In the genomic region with DNA sequence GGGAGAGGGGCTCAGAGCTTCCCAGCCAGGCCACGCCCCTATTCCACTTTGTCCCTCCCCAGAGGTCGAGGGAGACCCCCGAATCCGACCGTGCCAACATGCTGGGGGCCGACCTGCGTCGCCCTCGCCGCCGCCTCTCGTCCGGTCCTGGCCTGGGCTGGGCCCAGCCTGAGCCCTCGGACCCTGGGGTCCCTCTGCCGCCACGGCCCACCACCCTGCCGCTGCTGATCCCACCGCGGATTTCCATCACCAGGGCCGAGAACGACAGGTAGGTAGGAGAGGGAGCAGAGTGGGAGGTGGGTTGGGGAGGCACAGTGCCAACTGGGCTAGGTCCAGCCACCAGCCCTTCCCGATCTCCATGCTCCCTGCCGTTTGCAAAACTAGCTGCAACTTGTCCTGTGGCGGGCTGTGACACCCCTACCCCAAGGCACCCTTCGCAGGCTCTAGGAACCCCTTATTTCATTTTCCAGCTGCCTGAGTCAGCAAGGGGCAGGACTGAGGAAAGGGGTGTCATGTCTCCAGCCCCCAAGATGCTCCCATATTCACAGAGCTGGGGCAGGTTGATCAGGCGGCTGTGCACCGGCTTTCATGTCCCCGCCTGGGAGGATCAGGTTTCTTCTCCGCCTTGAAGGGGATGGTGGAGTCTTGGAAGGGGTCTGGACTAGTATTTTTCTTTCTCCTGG, we compare ENCODE assay signal across 8 cellular contexts. TPM values are rescaled to one million over a fixed set of nuclear protein-coding genes. Genes with fewer than 3 reads are reported as not detected.
DNase-seq lines count a peak whose midpoint lies in the region; ATAC-seq and TF ChIP-seq lines count a peak whose summit lies in the region.

No MANE protein-coding gene starts in this region.

- peaks cover 17% of the 10 kb centered on the region for H3K9me3 Mint-ChIP-seq in glutamatergic neuron (ENCODE audit: unreplicated experiment)

- no peak for TF ChIP-seq CTCF in RWPE1 (conservative IDR thresholded peaks at IDR 0.05; ENCODE audit: low read depth)
- no peak for TF ChIP-seq CTCF in glutamatergic neuron (IDR thresholded peaks at IDR 0.05; ENCODE audit: partially characterized antibody, unreplicated experiment)

- peak overlapping the region; percentile 8; the same call in 1 of the 2 replicates for H3K27ac ChIP-seq in RWPE1

- no peaks in the 10 kb centered on the region for H3K36me3 Mint-ChIP-seq in glutamatergic neuron (ENCODE audit: unreplicated experiment)

- peak overlapping the region; percentile 86 for H3K4me3 Mint-ChIP-seq in glutamatergic neuron (ENCODE audit: unreplicated experiment)

- peaks cover 25% of the 10 kb centered on the region for H3K4me1 Mint-ChIP-seq in glutamatergic neuron (ENCODE audit: low read depth, unreplicated experiment)

- intact Hi-C loops in Right ventricle myocardium inferior (cut with DNase I) (no loop called here), cardiac septum (cut with DNase I) (no loop called here)

- DNase-seq in Right ventricle myocardium inferior (ENCODE audit: missing footprints) (peak; percentile 16), cardiac septum (ENCODE audit: low spot score) (no peak), RWPE1 (ENCODE audit: low spot score) (no peak), glutamatergic neuron (peak; percentile 59), activated gamma-delta T cell treated with Interleukin-2 at 50 U/mL for 16 hours (no peak), hepatic stellate cell (ENCODE audit: low spot score) (no peak), ureter (ENCODE audit: low spot score) (no peak)

- POLR2A ChIA-PET in RWPE1 (lab: Yijun Ruan, JAX; ENCODE audit: low non-redundant PET), result no interaction called here

- CTCF ChIA-PET in RWPE1 (lab: Yijun Ruan, JAX), result interaction anchor here (0.6 to 3.3 kb wide), 17 partner anchors 8 to 495 kb away, joined by 3 to 32 read pairs (median 4); a partner anchor contains a TSS

- ATAC-seq in Right ventricle myocardium inferior (no peak), GM18909 (IDR thresholded peaks at IDR 0.05; ENCODE audit: poor library complexity, unreplicated experiment) (no peak)

- H3K27ac Mint-ChIP-seq in glutamatergic neuron (ENCODE audit: unreplicated experiment), result peak overlapping the region; percentile 69

- peaks cover 26% of the 10 kb centered on the region for H3K27me3 Mint-ChIP-seq in glutamatergic neuron (ENCODE audit: unreplicated experiment)

RNA-seq across cellular contexts. Expression of a gene that starts 2.6 kb away (rescaled TPM):
- total RNA-seq in Right ventricle myocardium inferior (37.0 TPM), cardiac septum (8.2 TPM), glutamatergic neuron (ENCODE audit: unreplicated experiment) (5.7 TPM), ureter (9.4 TPM)

RNA-seq across cellular contexts. Expression of a gene that starts 14.4 kb away (rescaled TPM):
- total RNA-seq in Right ventricle myocardium inferior, result 155 TPM
- total RNA-seq in cardiac septum, result 140 TPM
- 128 TPM for total RNA-seq in glutamatergic neuron (ENCODE audit: unreplicated experiment)
- 192 TPM for total RNA-seq in ureter

RNA-seq across cellular contexts. Expression of a gene that starts 37.4 kb away (rescaled TPM):
- total RNA-seq in Right ventricle myocardium inferior (67.1 TPM), cardiac septum (66.2 TPM), glutamatergic neuron (ENCODE audit: unreplicated experiment) (90.4 TPM), ureter (142 TPM)

Comparison
In these comparisons a context has a peak if more than half of its experiments do, and no peak if none do; other contexts are left out.
1. DNase-seq: peak in Right ventricle myocardium inferior (single experiment) and glutamatergic neuron (single experiment); none in cardiac septum (single experiment), RWPE1 (single experiment), activated gamma-delta T cell treated with Interleukin-2 at 50 U/mL for 16 hours (single experiment), hepatic stellate cell (single experiment) and ureter (single experiment).